22 cellular contexts compared by ENCODE assay signal in genomic region chr6:17389274-17389847, GRCh38. TPM values are rescaled to one million over a fixed set of nuclear protein-coding genes. Genes with fewer than 3 reads are reported as not detected.
DNase-seq lines count a peak whose midpoint lies in the region; ATAC-seq and TF ChIP-seq lines count a peak whose summit lies in the region.
"Had no signal": no experiment of that assay in that cellular context is flagged by ENCODE, and none has a peak within 500 bp of the region (broad histone marks: within the 10 kb centered on the region; RNA-seq: fewer than 3 reads in every experiment).

No MANE protein-coding gene starts in this region.

- no peaks in the 10 kb centered on the region for H3K36me3 ChIP-seq in breast epithelium
- H3K36me3 ChIP-seq: MG63, thoracic aorta had no signal

- intact Hi-C loops in MCF 10A (cut with micrococcal nuclease): no loop called here
- intact Hi-C loops in breast epithelium (cut with DNase I; ENCODE audit: low total_unique reads): no loop called here

- ATAC-seq in foreskin keratinocyte (peak; percentile 69), HG03159 (IDR thresholded peaks at IDR 0.05; ENCODE audit: unreplicated experiment) (no peak)
- ATAC-seq: Panc1, sciatic nerve had no signal

- H3K4me1 ChIP-seq in breast epithelium: no peaks in the 10 kb centered on the region
- H3K4me1 ChIP-seq in foreskin keratinocyte: peaks cover 5% of the 10 kb centered on the region

- DNase-seq in MCF 10A (ENCODE audit: unreplicated experiment) (peak; percentile 60), breast epithelium (ENCODE audit: low spot score in 2 of 2) (no peak), astrocyte of the spinal cord (ENCODE audit: low read depth, low spot score) (peak; percentile 19), foreskin keratinocyte (peak; percentile 77 to 90), NCI-H526 treated with DMSO at 0.1 percent for 48 hours (lab: John Stamatoyannopoulos, UW) (no peak), NCI-H128 (lab: John Stamatoyannopoulos, UW; ENCODE audit: unreplicated experiment) (no peak)
- DNase-seq in T-helper 2 cell treated with Interferon-gamma antibody and Interleukin-4, amounts not matched to agents 5 μg/mL and 100 μg/mL, for 36 hours (ENCODE audit: low spot score): no peak
- DNase-seq: 8988T; activated B cell treated with CpG ODN at 0.5 μM for 24 hours; activated CD8-positive, alpha-beta memory T cell treated with anti-CD3 and anti-CD28 coated beads, Interleukin-2, amount 50 U/mL, for 48 hours; activated naive CD4-positive, alpha-beta T cell treated with anti-CD3 and anti-CD28 coated beads, Interleukin-2, amount 10 ng/mL, durations not matched to agents 7 days and 5 days; CD4-positive, CD25-positive, alpha-beta regulatory T cell; effector memory CD4-positive, alpha-beta T cell; mesendoderm; MG63; NCI-H2029 treated with DMSO at 0.1 percent for 48 hours; NCI-H526; stimulated activated CD4-positive, alpha-beta T cell treated with anti-CD3 and anti-CD28 coated beads, Interleukin-4, amount 100 ng/mL, for 1 hour had no signal

- peak overlapping the region; percentile 36 for H3K27ac Mint-ChIP-seq in MCF 10A (ENCODE audit: low read depth, unreplicated experiment)
- no peak overlapping the region for H3K27ac Mint-ChIP-seq in T-helper 2 cell treated with Interferon-gamma antibody and Interleukin-4, amounts not matched to agents 5 μg/mL and 100 μg/mL, for 36 hours
- H3K27ac Mint-ChIP-seq: activated B cell treated with CpG ODN at 0.5 μM for 24 hours; activated naive CD4-positive, alpha-beta T cell treated with anti-CD3 and anti-CD28 coated beads, Interleukin-2, amount 10 ng/mL, durations not matched to agents 7 days and 5 days; CD4-positive, CD25-positive, alpha-beta regulatory T cell had no signal

- no peaks in the 10 kb centered on the region for H3K36me3 Mint-ChIP-seq in MCF 10A (ENCODE audit: insufficient read depth, unreplicated experiment)
- H3K36me3 Mint-ChIP-seq in T-helper 2 cell treated with Interferon-gamma antibody and Interleukin-4, amounts not matched to agents 5 μg/mL and 100 μg/mL, for 36 hours (ENCODE audit: low read depth): no peaks in the 10 kb centered on the region
- H3K36me3 Mint-ChIP-seq: activated naive CD4-positive, alpha-beta T cell treated with anti-CD3 and anti-CD28 coated beads, Interleukin-2, amount 10 ng/mL, durations not matched to agents 7 days and 5 days; CD4-positive, CD25-positive, alpha-beta regulatory T cell had no signal

- H3K27ac ChIP-seq in breast epithelium (peak overlapping the region in 1 of 2 donors; percentile 46), foreskin keratinocyte (peak overlapping the region; percentile 48)
- H3K27ac ChIP-seq: thoracic aorta had no signal

- no peaks in the 10 kb centered on the region for H3K27me3 Mint-ChIP-seq in MCF 10A (ENCODE audit: insufficient read depth, unreplicated experiment)
- H3K27me3 Mint-ChIP-seq in T-helper 2 cell treated with Interferon-gamma antibody and Interleukin-4, amounts not matched to agents 5 μg/mL and 100 μg/mL, for 36 hours (ENCODE audit: low read depth): peaks cover 32% of the 10 kb centered on the region

- in situ Hi-C loops in astrocyte of the spinal cord (cut with HindIII; ENCODE audit: low sequenced_read_pairs): no loop called here

- CTCF ChIA-PET in MCF 10A (lab: Yijun Ruan, JAX): interaction anchor here (0.6 to 0.7 kb wide), 2 partner anchors 1207 to 1958 kb away, joined by 3 to 4 read pairs; no protein-coding TSS in a partner anchor

- no peak overlapping the region for H3K4me3 Mint-ChIP-seq in MCF 10A (ENCODE audit: unreplicated experiment)
- H3K4me3 Mint-ChIP-seq in T-helper 2 cell treated with Interferon-gamma antibody and Interleukin-4, amounts not matched to agents 5 μg/mL and 100 μg/mL, for 36 hours: no peak overlapping the region
- H3K4me3 Mint-ChIP-seq: activated B cell treated with CpG ODN at 0.5 μM for 24 hours; activated naive CD4-positive, alpha-beta T cell treated with anti-CD3 and anti-CD28 coated beads, Interleukin-2, amount 10 ng/mL, durations not matched to agents 7 days and 5 days; CD4-positive, CD25-positive, alpha-beta regulatory T cell had no signal

- TF ChIP-seq CTCF in MCF 10A (IDR thresholded peaks at IDR 0.05; ENCODE audit: unreplicated experiment): no peak
- TF ChIP-seq CTCF in breast epithelium (IDR thresholded peaks at IDR 0.05): no peak
- TF ChIP-seq CTCF in astrocyte of the spinal cord (IDR thresholded peaks at IDR 0.05; ENCODE audit: low read depth, low read length): no peak
- TF ChIP-seq CTCF in foreskin keratinocyte (conservative IDR thresholded peaks at IDR 0.05): no peak

- H3K27me3 ChIP-seq in breast epithelium (no peaks in the 10 kb centered on the region), foreskin keratinocyte (no peaks in the 10 kb centered on the region)
- H3K27me3 ChIP-seq: MG63 had no signal

- H3K4me3 ChIP-seq in breast epithelium (no peak overlapping the region), astrocyte of the spinal cord (ENCODE audit: low read depth, low read length) (no peak overlapping the region)
- H3K4me3 ChIP-seq: MG63, thoracic aorta had no signal

- POLR2A ChIA-PET in MCF 10A (lab: Yijun Ruan, JAX): no interaction called here

- H3K9me3 ChIP-seq in breast epithelium: no peaks in the 10 kb centered on the region
- H3K9me3 ChIP-seq: MG63, thoracic aorta had no signal

- no peaks in the 10 kb centered on the region for H3K9me3 Mint-ChIP-seq in MCF 10A (ENCODE audit: unreplicated experiment)
- no peaks in the 10 kb centered on the region for H3K9me3 Mint-ChIP-seq in T-helper 2 cell treated with Interferon-gamma antibody and Interleukin-4, amounts not matched to agents 5 μg/mL and 100 μg/mL, for 36 hours
- H3K9me3 Mint-ChIP-seq: activated B cell treated with CpG ODN at 0.5 μM for 24 hours; activated naive CD4-positive, alpha-beta T cell treated with anti-CD3 and anti-CD28 coated beads, Interleukin-2, amount 10 ng/mL, durations not matched to agents 7 days and 5 days had no signal

- peaks cover 22% of the 10 kb centered on the region for H3K4me1 Mint-ChIP-seq in MCF 10A (ENCODE audit: insufficient read depth, unreplicated experiment)
- peaks cover 3% of the 10 kb centered on the region for H3K4me1 Mint-ChIP-seq in T-helper 2 cell treated with Interferon-gamma antibody and Interleukin-4, amounts not matched to agents 5 μg/mL and 100 μg/mL, for 36 hours (ENCODE audit: low read depth)

- no peak for TF ChIP-seq POLR2A in breast epithelium (IDR thresholded peaks at IDR 0.05)

- TSS peak; percentile 82 for BruUV-seq in MCF 10A (replicated peaks; lab: Mats Ljungman, UMichigan)

RNA-seq across cellular contexts. Expression of gene CAP2, which starts 4.0 kb away (rescaled TPM):
- total RNA-seq in MCF 10A (2022) (12.3 and 14.3 TPM in 2 replicates), breast epithelium (10 to 100 TPM in 1 of 3 donors, 1 to 10 TPM in 2; 3.9 to 15.1 (median 7.5) TPM), foreskin keratinocyte (5.6 and 7.4 TPM in 2 replicates)
- polyA plus RNA-seq in foreskin keratinocyte: 2.2 and 3.7 TPM in 2 replicates
- total RNA-seq: activated B cell treated with CpG ODN at 0.5 μM for 24 hours; CD4-positive, CD25-positive, alpha-beta regulatory T cell had no signal
- polyA plus RNA-seq: CD4-positive, CD25-positive, alpha-beta regulatory T cell had no signal

Comparison
In these comparisons a context has a peak if more than half of its experiments do, and no peak if none do; other contexts are left out.
1. DNase-seq: peak in MCF 10A (single experiment), astrocyte of the spinal cord (single experiment) and foreskin keratinocyte (2 of 2); none in breast epithelium (0 of 2), T-helper 2 cell treated with Interferon-gamma antibody and Interleukin-4, amounts not matched to agents 5 μg/mL and 100 μg/mL, for 36 hours (single experiment), NCI-H526 treated with DMSO at 0.1 percent for 48 hours (single experiment) and NCI-H128 (single experiment).